ENCODE assay signal across 6 cellular contexts in the genomic region with DNA sequence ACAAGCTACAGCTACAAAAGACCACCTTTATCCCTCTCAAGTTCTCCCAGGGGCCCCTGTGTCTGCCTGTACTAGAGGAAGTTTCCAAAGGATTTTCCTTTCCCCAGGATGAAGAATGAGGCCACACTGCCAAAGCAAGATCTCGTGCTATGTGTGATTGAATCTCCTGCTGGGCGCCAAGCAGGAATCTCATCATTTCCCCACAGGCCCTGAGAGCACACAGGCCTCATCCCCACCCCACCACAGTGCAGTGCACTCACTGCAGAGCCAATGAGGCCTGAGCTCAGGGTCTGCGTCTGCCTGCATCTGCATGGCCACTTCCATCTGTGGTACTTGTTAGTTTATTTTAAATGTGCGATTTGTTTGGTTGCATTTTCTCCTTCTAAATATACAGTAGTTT.
"Had no signal": no experiment of that assay in that cellular context is flagged by ENCODE, and none has a peak within 500 bp of the region (broad histone marks: within the 10 kb centered on the region; RNA-seq: fewer than 3 reads in every experiment).

No MANE protein-coding gene starts in this region.

- H2AFZ ChIP-seq: GM23248 had no signal

- DNase-seq: GM23248, H9, HCEC 1CT, HFFc6 had no signal

- H3K27ac ChIP-seq: GM23248, HL-60 had no signal

- H3K4me3 ChIP-seq: GM23248 had no signal

- ATAC-seq: HepG2 had no signal

- H3K9ac ChIP-seq: GM23248 had no signal
